Comparison of ENCODE assay signal across 8 cellular contexts in genomic region chr16:397135-397661, GRCh38. TPM values are rescaled to one million over a fixed set of nuclear protein-coding genes. Genes with fewer than 3 reads are reported as not detected.
DNase-seq lines count a peak whose midpoint lies in the region; ATAC-seq, FAIRE-seq and TF ChIP-seq lines count a peak whose summit lies in the region.

Gene NME4, plus strand, starts transcription at chr16:397199. Its CDS starts 24 bp downstream, at chr16:397223.

- TF ChIP-seq RAD21 in SK-N-SH (IDR thresholded peaks at IDR 0.05; ENCODE audit: low read length), result no peak

- H2AFZ ChIP-seq in SK-N-SH (ENCODE audit: low read depth), result peak within 1 kb of the TSS; percentile 96

- no peaks in the 10 kb centered on the region for H3K9me2 ChIP-seq in SK-N-SH

- H3K27ac ChIP-seq in SK-N-SH (ENCODE audit: low read depth in 2 of 2, low read length in 1 of 2) (peak within 1 kb of the TSS; percentile 80 to 88), ectodermal cell (ENCODE audit: insufficient read depth, low read depth, low read length, poor library complexity, severe bottlenecking) (peak within 1 kb of the TSS; percentile 77), mesodermal cell (ENCODE audit: low read depth, low read length, severe bottlenecking) (peak within 1 kb of the TSS; percentile 79), upper lobe of left lung (peak within 1 kb of the TSS; percentile 60 to 90 (median 80))

- ATAC-seq in upper lobe of left lung (ENCODE audit: low FRiP score in 2 of 2), result peak in 1 of 2 donors; percentile 23
- no peak for ATAC-seq in HG03097 (IDR thresholded peaks at IDR 0.05; ENCODE audit: low FRiP score, unreplicated experiment)
- no peak for ATAC-seq in HG02938 (IDR thresholded peaks at IDR 0.05; ENCODE audit: unreplicated experiment)

- TF ChIP-seq EP300 in SK-N-SH (IDR thresholded peaks at IDR 0.05; ENCODE audit: borderline replicate concordance in 1 of 2, low read depth in 1 of 2, low read length in 1 of 2), result no peak
- TF ChIP-seq EP300 in upper lobe of left lung (IDR thresholded peaks at IDR 0.05), result no peak

- H3K9me3 ChIP-seq in SK-N-SH, result no peaks in the 10 kb centered on the region
- no peaks in the 10 kb centered on the region for H3K9me3 ChIP-seq in ectodermal cell (ENCODE audit: control insufficient read depth, low read length)
- H3K9me3 ChIP-seq in mesodermal cell (ENCODE audit: control insufficient read depth, low read length), result peaks cover 2% of the 10 kb centered on the region
- no peaks in the 10 kb centered on the region for H3K9me3 ChIP-seq in upper lobe of left lung

- peaks cover 45% of the 10 kb centered on the region for H3F3A ChIP-seq in SK-N-SH (replicated peaks; ENCODE audit: insufficient read depth)

- peak within 1 kb of the TSS; percentile 69 for H3K4me3 ChIP-seq in AG04449 (ENCODE audit: low read depth, low read length)
- H3K4me3 ChIP-seq in SK-N-SH (ENCODE audit: low read depth in 2 of 2, low read length in 1 of 2), result peak within 1 kb of the TSS; percentile 66 to 68
- H3K4me3 ChIP-seq in ectodermal cell (ENCODE audit: insufficient read depth, low read depth, low read length), result peak within 1 kb of the TSS; percentile 69
- H3K4me3 ChIP-seq in mesodermal cell (ENCODE audit: extremely low read depth, insufficient read depth, low read length, poor library complexity, severe bottlenecking), result peak within 1 kb of the TSS; percentile 55
- H3K4me3 ChIP-seq in upper lobe of left lung, result peak within 1 kb of the TSS; percentile 63 to 87 (median 80)

- WGBS in SK-N-SH (ENCODE audit: low lambda C conversion rate), result 7% methylated on average over 5 of the region's 75 CpGs
- 1% methylated on average over 69 to 71 of the region's 75 CpGs for WGBS in ectodermal cell, 2 experiments
- 1 to 2% methylated on average over 29 to 50 of the region's 75 CpGs for WGBS in mesodermal cell (ENCODE audit: insufficient coverage in 2 of 2), 2 experiments
- WGBS in upper lobe of left lung, 2 donors, result 0% methylated on average over 3 to 34 of the region's 75 CpGs

- H3K4me1 ChIP-seq in SK-N-SH (ENCODE audit: control insufficient read depth in 1 of 2, insufficient read depth in 2 of 2, low read depth in 1 of 2, low read length in 1 of 2) (peaks cover 7 to 16% of the 10 kb centered on the region in 2 experiments; a peak in 2 of 4 replicates), ectodermal cell (ENCODE audit: control insufficient read depth, insufficient read depth, low read length) (peaks cover 8% of the 10 kb centered on the region), mesodermal cell (ENCODE audit: control insufficient read depth, insufficient read depth, low read length, poor library complexity, severe bottlenecking) (no peaks in the 10 kb centered on the region), upper lobe of left lung (peaks cover 16 to 29% (median 26%) of the 10 kb centered on the region in 4 donors)

- peak within 1 kb of the TSS; percentile 93 for H3K4me2 ChIP-seq in SK-N-SH

- H3K36me3 ChIP-seq in SK-N-SH (replicated peaks in 1 of 2; ENCODE audit: control insufficient read depth in 1 of 2, insufficient read depth in 2 of 2, low read length in 1 of 2), result peaks cover 0 to 17% of the 10 kb centered on the region in 2 experiments
- peaks cover 5% of the 10 kb centered on the region for H3K36me3 ChIP-seq in ectodermal cell (ENCODE audit: control insufficient read depth, insufficient read depth, low read length)
- peaks cover 26% of the 10 kb centered on the region for H3K36me3 ChIP-seq in mesodermal cell (ENCODE audit: control insufficient read depth, insufficient read depth, low read length)
- H3K36me3 ChIP-seq in upper lobe of left lung, result peaks cover 0 to 4% (median 0%) of the 10 kb centered on the region in 4 donors

- H3K27me3 ChIP-seq in SK-N-SH (ENCODE audit: insufficient read depth), result no peaks in the 10 kb centered on the region
- H3K27me3 ChIP-seq in ectodermal cell (ENCODE audit: control insufficient read depth, insufficient read depth, low read length, poor library complexity, severe bottlenecking), result no peaks in the 10 kb centered on the region
- no peaks in the 10 kb centered on the region for H3K27me3 ChIP-seq in upper lobe of left lung

- 0 out of 2 replicates have a peak, but pooled peaks cover 10% of the 10 kb centered on the region for H4K20me1 ChIP-seq in SK-N-SH (ENCODE audit: insufficient read depth)

- peak within 1 kb of the TSS; percentile 80 for H3K9ac ChIP-seq in SK-N-SH

- TF ChIP-seq POLR2A in GM12891 (IDR thresholded peaks at IDR 0.05; ENCODE audit: low read depth, low read length), result no peak
- TF ChIP-seq POLR2A in upper lobe of left lung (IDR thresholded peaks at IDR 0.05), result no peak

- H3K79me2 ChIP-seq in SK-N-SH (ENCODE audit: insufficient read depth), result peaks cover 7% of the 10 kb centered on the region

- POLR2A ChIA-PET in AG04449 (lab: Yijun Ruan, JAX), result no interaction called here
- POLR2A ChIA-PET in SK-N-SH (lab: Yijun Ruan, JAX), result no interaction called here

- CTCF ChIA-PET in AG04449 (lab: Yijun Ruan, JAX), result no interaction called here
- CTCF ChIA-PET in SK-N-SH (lab: Yijun Ruan, JAX), result interaction anchor here (0.7 to 1.7 kb wide), 3 partner anchors 10 to 159 kb away, joined by 3 to 4 read pairs (median 4); no protein-coding TSS in a partner anchor

- TF ChIP-seq CTCF in AG04449 (IDR thresholded peaks at IDR 0.05; ENCODE audit: insufficient read depth, low read length, missing control alignments) (no peak), SK-N-SH (IDR thresholded peaks at IDR 0.05) (no peak), upper lobe of left lung (IDR thresholded peaks at IDR 0.05) (no peak)

- no peak for FAIRE-seq in GM12891 (lab: Jason Lieb, UNC)

- DNase-seq in AG04449 (ENCODE audit: low read depth, low spot score) (no peak), GM12891 (ENCODE audit: insufficient read length, low spot score) (peak; percentile 62), SK-N-SH (peak; percentile 86), upper lobe of left lung (peak in 1 of 2 donors; percentile 91)

TF ChIP-seq in GM12891, 5 proteins besides CTCF, POLR2A, EP300 and RAD21:
- TF ChIP-seq POU2F2 (IDR thresholded peaks at IDR 0.05; ENCODE audit: low read depth, low read length) (no peak), POLR2AphosphoS5 (IDR thresholded peaks at IDR 0.05; ENCODE audit: low read depth, low read length) (no peak), TAF1 (IDR thresholded peaks at IDR 0.05; ENCODE audit: low read depth, low read length) (no peak), PAX5 (IDR thresholded peaks at IDR 0.05; ENCODE audit: insufficient read depth, low read length, severe bottlenecking) (no peak), SPI1 (IDR thresholded peaks at IDR 0.05; ENCODE audit: low read depth, low read length) (no peak)

TF ChIP-seq in SK-N-SH, 30 proteins besides CTCF, POLR2A, EP300 and RAD21:
- TF ChIP-seq POLR2AphosphoS5 (IDR thresholded peaks at IDR 0.05; ENCODE audit: low read depth, low read length) (peak; percentile 17; the same call in 1 of the 2 replicates), EZH2phosphoT487 (IDR thresholded peaks at IDR 0.05; ENCODE audit: borderline replicate concordance, low read depth) (no peak)

RNA-seq across cellular contexts. Expression of gene NME4, which starts in this region (rescaled TPM):
- polyA plus RNA-seq in GM12891 (2012; ENCODE audit: low read depth, missing spikeins), result 97.2 TPM
- 417 and 509 TPM in 2 replicates for polyA plus RNA-seq in SK-N-SH (2012; rRNA removed)
- polyA plus RNA-seq in SK-N-SH (2012; cell fraction: cytosol; rRNA removed), result 206 and 304 TPM in 2 replicates
- polyA plus RNA-seq in SK-N-SH (2012; cell fraction: nucleus; rRNA removed), result 278 and 300 TPM in 2 replicates
- 279 TPM for polyA plus RNA-seq in ectodermal cell (2013, experiment 1 of 4)
- 259 TPM for polyA plus RNA-seq in ectodermal cell (2013, experiment 2 of 4)
- 305 TPM for polyA plus RNA-seq in ectodermal cell (2013, experiment 3 of 4)
- polyA plus RNA-seq in ectodermal cell (2013, experiment 4 of 4), result 341 TPM
- polyA plus RNA-seq in mesodermal cell (2013, experiment 1 of 2), result 320 TPM
- polyA plus RNA-seq in mesodermal cell (2013, experiment 2 of 2), result 312 TPM
- 10 to 100 TPM; 22.1 to 57.6 (median 41.8) TPM for total RNA-seq in upper lobe of left lung
